In the genomic region with DNA sequence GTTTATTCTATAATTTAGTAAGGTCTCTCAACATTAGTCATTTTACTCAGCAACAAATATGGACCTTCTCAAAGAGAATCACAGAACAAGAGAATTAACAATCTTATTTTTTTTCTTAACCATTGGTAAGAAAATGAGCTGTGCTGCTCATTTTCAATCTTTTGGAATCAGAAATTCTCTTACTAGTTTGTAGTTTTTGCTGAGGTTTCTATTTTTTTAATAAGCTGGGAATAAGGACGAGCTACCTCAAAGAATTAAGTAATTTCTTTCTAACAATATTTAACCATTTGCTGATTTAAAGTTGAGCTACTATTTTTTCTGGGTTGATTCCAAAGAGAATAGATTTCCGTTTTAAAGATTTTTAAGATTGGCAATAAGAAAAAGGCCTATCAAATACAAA, we compare ENCODE assay signal across 36 cellular contexts. TPM values are rescaled to one million over a fixed set of nuclear protein-coding genes. Genes with fewer than 3 reads are reported as not detected.
"Had no signal": no experiment of that assay in that cellular context is flagged by ENCODE, and none has a peak within 500 bp of the region (broad histone marks: within the 10 kb centered on the region; RNA-seq: fewer than 3 reads in every experiment).

No MANE protein-coding gene starts in this region.

- H3K27me3 ChIP-seq: adrenal gland, body of pancreas, brain microvascular endothelial cell, breast epithelium had no signal

- H3K36me3 ChIP-seq: adrenal gland, brain microvascular endothelial cell, breast epithelium had no signal

- H3K4me3 ChIP-seq: adrenal gland, body of pancreas, breast epithelium had no signal

- H3K27me3 Mint-ChIP-seq: activated B cell treated with CpG ODN at 0.5 μM for 24 hours; activated CD4-positive, alpha-beta memory T cell treated with anti-CD3 and anti-CD28 coated beads for 36 hours; activated CD4-positive, alpha-beta T cell treated with anti-CD3 and anti-CD28 coated beads, Interleukin-2, amount 10 ng/mL, durations not matched to agents 24 days and 14 days; activated CD8-positive, alpha-beta T cell treated with anti-CD3 and anti-CD28 coated beads for 36 hours; activated naive CD8-positive, alpha-beta T cell treated with anti-CD3 and anti-CD28 coated beads for 36 hours; activated T-helper 17 cell treated with anti-CD3 and anti-CD28 coated beads, Interleukin-2, amount 50 U/mL, for 72 hours had no signal

- H3K4me3 Mint-ChIP-seq: activated B cell treated with CpG ODN at 0.5 μM for 24 hours; activated CD4-positive, alpha-beta memory T cell treated with anti-CD3 and anti-CD28 coated beads for 36 hours; activated CD4-positive, alpha-beta T cell treated with anti-CD3 and anti-CD28 coated beads, Interleukin-2, amount 10 ng/mL, durations not matched to agents 24 days and 14 days; activated CD8-positive, alpha-beta T cell treated with anti-CD3 and anti-CD28 coated beads for 36 hours; activated naive CD4-positive, alpha-beta T cell treated with anti-CD3 and anti-CD28 coated beads for 36 hours; activated naive CD8-positive, alpha-beta T cell treated with anti-CD3 and anti-CD28 coated beads for 36 hours; activated T-cell treated with anti-CD3 and anti-CD28 coated beads, Interleukin-2, amount 50 U/mL, for 4 hours; activated T-cell treated with anti-CD3 and anti-CD28 coated beads, Interleukin-2, amount 50 U/mL, for 72 hours; activated T-helper 1 cell treated with anti-CD3 and anti-CD28 coated beads, Interleukin-12 subunit alpha, Interleukin-12 subunit beta, Interleukin-2, Interleukin-4 antibody, amounts not matched to agents 30 ng/mL and 10 ng/mL and 1 ng/mL, durations not matched to agents 14 hours and 24 hours and 36 hours; activated T-helper 17 cell treated with anti-CD3 and anti-CD28 coated beads, Interleukin-2, amount 50 U/mL, for 72 hours; T-helper 1 cell treated with Interleukin-12 subunit alpha and Interleukin-12 subunit beta and Interleukin-4 antibody, amounts not matched to agents 30 μg/mL and 1 μg/mL, for 36 hours; T-helper 2 cell treated with Interferon-gamma antibody and Interleukin-4, amounts not matched to agents 5 μg/mL and 100 μg/mL, for 36 hours had no signal

- H3K27ac ChIP-seq: adrenal gland, body of pancreas, brain microvascular endothelial cell, breast epithelium, VCaP had no signal

- H3K9me3 ChIP-seq: adrenal gland, body of pancreas, breast epithelium had no signal

- H3K9me3 Mint-ChIP-seq: activated B cell treated with CpG ODN at 0.5 μM for 24 hours; activated CD4-positive, alpha-beta memory T cell treated with anti-CD3 and anti-CD28 coated beads for 36 hours; activated CD8-positive, alpha-beta T cell treated with anti-CD3 and anti-CD28 coated beads for 36 hours; activated naive CD4-positive, alpha-beta T cell treated with anti-CD3 and anti-CD28 coated beads for 36 hours; activated naive CD4-positive, alpha-beta T cell treated with anti-CD3 and anti-CD28 coated beads, Interleukin-2, amount 50 U/mL, for 72 hours; activated naive CD8-positive, alpha-beta T cell treated with anti-CD3 and anti-CD28 coated beads for 36 hours; activated T-cell treated with anti-CD3 and anti-CD28 coated beads, Interleukin-2, amount 50 U/mL, for 4 hours; activated T-cell treated with anti-CD3 and anti-CD28 coated beads, Interleukin-2, amount 50 U/mL, for 72 hours; activated T-helper 1 cell treated with anti-CD3 and anti-CD28 coated beads, Interleukin-12 subunit alpha, Interleukin-12 subunit beta, Interleukin-2, Interleukin-4 antibody, amounts not matched to agents 30 ng/mL and 10 ng/mL and 1 ng/mL, durations not matched to agents 14 hours and 24 hours and 36 hours; activated T-helper 17 cell treated with anti-CD3 and anti-CD28 coated beads, Interleukin-2, amount 50 U/mL, for 72 hours; T-helper 1 cell treated with Interleukin-12 subunit alpha and Interleukin-12 subunit beta and Interleukin-4 antibody, amounts not matched to agents 30 μg/mL and 1 μg/mL, for 36 hours; T-helper 2 cell treated with Interferon-gamma antibody and Interleukin-4, amounts not matched to agents 5 μg/mL and 100 μg/mL, for 36 hours had no signal

- DNase-seq: activated B cell treated with CpG ODN at 0.5 μM for 24 hours; activated CD4-positive, alpha-beta memory T cell treated with anti-CD3 and anti-CD28 coated beads for 36 hours; activated CD4-positive, alpha-beta T cell treated with anti-CD3 and anti-CD28 coated beads for 4 hours; activated CD4-positive, alpha-beta T cell treated with anti-CD3 and anti-CD28 coated beads, Interleukin-2, amount 10 ng/mL, durations not matched to agents 24 days and 14 days; activated CD4-positive, alpha-beta T cell treated with anti-CD3 and anti-CD28 coated beads, Interleukin-2, amount 50 U/mL, for 1 hour; activated CD4-positive, alpha-beta T cell treated with anti-CD3 and anti-CD28 coated beads, Interleukin-2, amount 50 U/mL, for 4 hours; activated CD4-positive, CD25-positive, alpha-beta regulatory T cell treated with anti-CD3 and anti-CD28 coated beads, Interleukin-2, amount 50 U/mL, for 72 hours; activated CD8-positive, alpha-beta memory T cell treated with anti-CD3 and anti-CD28 coated beads, Interleukin-2, amount 50 U/mL, for 4 hours; activated CD8-positive, alpha-beta T cell treated with anti-CD3 and anti-CD28 coated beads for 36 hours; activated effector memory CD4-positive, alpha-beta T cell treated with anti-CD3 and anti-CD28 coated beads, Interleukin-2, amount 50 U/mL, for 16 hours; activated gamma-delta T cell treated with Interleukin-2 at 50 U/mL for 16 hours; activated naive CD4-positive, alpha-beta T cell; activated naive CD4-positive, alpha-beta T cell treated with anti-CD3 and anti-CD28 coated beads for 36 hours; activated naive CD4-positive, alpha-beta T cell treated with anti-CD3 and anti-CD28 coated beads, Interleukin-2, amount 50 U/mL, for 16 hours; activated naive CD8-positive, alpha-beta T cell treated with anti-CD3 and anti-CD28 coated beads for 36 hours; activated T-cell treated with anti-CD3 and anti-CD28 coated beads for 4 hours; activated T-cell treated with anti-CD3 and anti-CD28 coated beads, Interleukin-2, amount 50 U/mL, for 1 hour; activated T-cell treated with anti-CD3 and anti-CD28 coated beads, Interleukin-2, amount 50 U/mL, for 4 hours; activated T-cell treated with anti-CD3 and anti-CD28 coated beads, Interleukin-2, amount 50 U/mL, for 72 hours; adrenal gland; amniotic stem cell; aorta; body of pancreas; brain microvascular endothelial cell; central memory CD4-positive, alpha-beta T cell; T-helper 2 cell; T-helper 9 cell had no signal

- H3K27ac Mint-ChIP-seq: activated B cell treated with CpG ODN at 0.5 μM for 24 hours; activated CD4-positive, alpha-beta memory T cell treated with anti-CD3 and anti-CD28 coated beads for 36 hours; activated CD4-positive, alpha-beta T cell treated with anti-CD3 and anti-CD28 coated beads, Interleukin-2, amount 10 ng/mL, durations not matched to agents 24 days and 14 days; activated CD8-positive, alpha-beta T cell treated with anti-CD3 and anti-CD28 coated beads for 36 hours; activated naive CD4-positive, alpha-beta T cell treated with anti-CD3 and anti-CD28 coated beads for 36 hours; activated naive CD4-positive, alpha-beta T cell treated with anti-CD3 and anti-CD28 coated beads, Interleukin-2, amount 50 U/mL, for 72 hours; activated naive CD8-positive, alpha-beta T cell treated with anti-CD3 and anti-CD28 coated beads for 36 hours; activated T-cell treated with anti-CD3 and anti-CD28 coated beads, Interleukin-2, amount 50 U/mL, for 72 hours; activated T-helper 1 cell treated with anti-CD3 and anti-CD28 coated beads, Interleukin-12 subunit alpha, Interleukin-12 subunit beta, Interleukin-2, Interleukin-4 antibody, amounts not matched to agents 30 ng/mL and 10 ng/mL and 1 ng/mL, durations not matched to agents 14 hours and 24 hours and 36 hours; activated T-helper 17 cell treated with anti-CD3 and anti-CD28 coated beads, Interleukin-2, amount 50 U/mL, for 72 hours; T-helper 1 cell treated with Interleukin-12 subunit alpha and Interleukin-12 subunit beta and Interleukin-4 antibody, amounts not matched to agents 30 μg/mL and 1 μg/mL, for 36 hours; T-helper 2 cell treated with Interferon-gamma antibody and Interleukin-4, amounts not matched to agents 5 μg/mL and 100 μg/mL, for 36 hours had no signal

- ATAC-seq: activated CD8-positive, alpha-beta T cell treated with anti-CD3 and anti-CD28 coated beads for 36 hours; activated naive CD4-positive, alpha-beta T cell treated with anti-CD3 and anti-CD28 coated beads, Interleukin-2, amount 50 U/mL, for 72 hours; activated T-cell treated with anti-CD3 and anti-CD28 coated beads, Interleukin-2, amount 50 U/mL, for 4 hours; activated T-cell treated with anti-CD3 and anti-CD28 coated beads, Interleukin-2, amount 50 U/mL, for 72 hours; activated T-helper 17 cell treated with anti-CD3 and anti-CD28 coated beads, Interleukin-2, amount 50 U/mL, for 72 hours; body of pancreas had no signal

- H3K4me1 ChIP-seq: adrenal gland, body of pancreas, breast epithelium had no signal

- H3K36me3 Mint-ChIP-seq: activated naive CD4-positive, alpha-beta T cell treated with anti-CD3 and anti-CD28 coated beads, Interleukin-2, amount 50 U/mL, for 72 hours had no signal

- FAIRE-seq: astrocyte, TTC549 had no signal

- H3K4me1 Mint-ChIP-seq: activated B cell treated with CpG ODN at 0.5 μM for 24 hours had no signal

RNA-seq across cellular contexts. Expression of a gene that starts 53.8 kb away (rescaled TPM):
- total RNA-seq: adrenal gland, aorta, astrocyte, body of pancreas had no signal
- polyA plus RNA-seq: adrenal gland, aorta had no signal
